ENCODE assay signal across 19 cellular contexts in the genomic region with DNA sequence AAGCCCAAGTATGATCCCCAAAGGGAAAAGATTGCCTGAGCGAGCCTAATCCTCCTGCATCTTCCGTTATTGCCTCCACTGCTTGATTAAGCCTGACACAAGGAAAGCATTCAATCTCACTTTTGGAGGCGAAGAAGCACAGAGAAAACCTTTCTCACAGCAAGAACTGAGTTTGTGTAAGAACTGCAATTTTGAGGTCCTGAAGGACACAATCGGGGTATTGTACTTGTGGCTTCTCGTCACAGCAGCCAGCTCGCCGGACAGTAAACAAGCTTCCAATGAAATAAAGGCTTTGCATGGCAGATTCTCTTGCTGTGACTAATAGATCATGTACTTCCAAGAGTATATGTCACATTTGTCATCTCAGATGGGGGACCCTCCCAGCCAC. TPM values are rescaled to one million over a fixed set of nuclear protein-coding genes. Genes with fewer than 3 reads are reported as not detected.
DNase-seq lines count a peak whose midpoint lies in the region; ATAC-seq and TF ChIP-seq lines count a peak whose summit lies in the region.
"Had no signal": no experiment of that assay in that cellular context is flagged by ENCODE, and none has a peak within 500 bp of the region (broad histone marks: within the 10 kb centered on the region; RNA-seq: fewer than 3 reads in every experiment).

No MANE protein-coding gene starts in this region.

- no TSS peak for BruUV-seq in IMR-90 (replicated peaks; lab: Mats Ljungman, UMichigan)

- no peak overlapping the region for H2BK20ac ChIP-seq in IMR-90 (ENCODE audit: low read depth, low read length)

- peak overlapping the region; percentile 7; the same call in 1 of the 2 replicates for H3K4ac ChIP-seq in IMR-90 (ENCODE audit: low read depth, low read length)

- H2BK5ac ChIP-seq in IMR-90 (ENCODE audit: low read depth, low read length, poor library complexity, severe bottlenecking), result no peak overlapping the region

- no peak overlapping the region for H4K5ac ChIP-seq in IMR-90 (ENCODE audit: low read depth, low read length)

- H2BK120ac ChIP-seq in IMR-90 (ENCODE audit: low read depth, low read length), result no peak overlapping the region

- H3K23ac ChIP-seq in IMR-90 (ENCODE audit: low read depth, low read length), result peak overlapping the region; percentile 66

- H3K36me3 ChIP-seq in IMR-90 (ENCODE audit: control insufficient read depth, insufficient read depth, low read length) (peaks cover 87% of the 10 kb centered on the region), stomach (peaks cover 0 to 20% (median 0%) of the 10 kb centered on the region in 4 donors), ovary (no peaks in the 10 kb centered on the region)
- no peaks in the 10 kb centered on the region for H3K36me3 ChIP-seq in effector memory CD4-positive, alpha-beta T cell (ENCODE audit: control insufficient read depth, insufficient read depth, low read length)
- H3K36me3 ChIP-seq: BLaER1 had no signal

- peaks cover 69% of the 10 kb centered on the region for H3K27me3 Mint-ChIP-seq in activated naive CD8-positive, alpha-beta T cell treated with anti-CD3 and anti-CD28 coated beads, Interleukin-2, amount 50 U/mL, for 24 hours

- TF ChIP-seq RAD21 in IMR-90 (IDR thresholded peaks at IDR 0.05; ENCODE audit: low read length), result no peak

- peaks cover 5% of the 10 kb centered on the region for H3K4me1 Mint-ChIP-seq in activated naive CD8-positive, alpha-beta T cell treated with anti-CD3 and anti-CD28 coated beads, Interleukin-2, amount 50 U/mL, for 24 hours

- DNase-seq in IMR-90, result no peak
- peak; percentile 94 for DNase-seq in epidermal melanocyte (ENCODE audit: insufficient read length, low spot score)
- peak; percentile 43 for DNase-seq in midbrain (lab: John Stamatoyannopoulos, UW)
- DNase-seq in stomach, result no peak
- DNase-seq in HuH-7.5 (ENCODE audit: low spot score), result no peak
- no peak for DNase-seq in ovary
- no peak for DNase-seq in effector memory CD4-positive, alpha-beta T cell
- no peak for DNase-seq in activated naive CD8-positive, alpha-beta T cell treated with anti-CD3 and anti-CD28 coated beads, Interleukin-2, amount 50 U/mL, for 24 hours
- DNase-seq: cerebellar nuclear complex; effector CD8-positive, alpha-beta T cell; mammary epithelial cell; MV-4-11; NCI-H146 had no signal

- H2AK9ac ChIP-seq in IMR-90 (replicated peaks; ENCODE audit: low read depth, low read length, poor library complexity), result no peak overlapping the region

- intact Hi-C loops in IMR-90 (cut with micrococcal nuclease), result no loop called here
- intact Hi-C loops in stomach (cut with DNase I; ENCODE audit: low total_unique reads), result no loop called here
- intact Hi-C loops in ovary (cut with DNase I), result no loop called here

- H3K4me3 ChIP-seq in IMR-90 (ENCODE audit: insufficient read depth, low read depth, low read length), result no peak overlapping the region
- H3K4me3 ChIP-seq in stomach, result no peak overlapping the region
- H3K4me3 ChIP-seq in ovary, result no peak overlapping the region
- no peak overlapping the region for H3K4me3 ChIP-seq in effector memory CD4-positive, alpha-beta T cell (ENCODE audit: insufficient read depth, low read depth, low read length, poor library complexity, severe bottlenecking)
- H3K4me3 ChIP-seq: BLaER1 had no signal

- peaks cover 35% of the 10 kb centered on the region for H3K4me1 ChIP-seq in IMR-90 (ENCODE audit: control insufficient read depth, insufficient read depth, low read length)
- peaks cover 0 to 48% (median 15%) of the 10 kb centered on the region in 4 donors for H3K4me1 ChIP-seq in stomach
- H3K4me1 ChIP-seq in ovary (ENCODE audit: insufficient read depth), result no peaks in the 10 kb centered on the region
- no peaks in the 10 kb centered on the region for H3K4me1 ChIP-seq in effector memory CD4-positive, alpha-beta T cell (ENCODE audit: control insufficient read depth, insufficient read depth, low read length, poor library complexity, severe bottlenecking)
- H3K4me1 ChIP-seq: BLaER1, parathyroid adenoma had no signal

- H3K4me3 Mint-ChIP-seq in activated naive CD8-positive, alpha-beta T cell treated with anti-CD3 and anti-CD28 coated beads, Interleukin-2, amount 50 U/mL, for 24 hours, result no peak overlapping the region
- H3K4me3 Mint-ChIP-seq: activated naive CD8-positive, alpha-beta T cell; natural killer cell treated with Interleukin-12 subunit alpha and Interleukin-12 subunit beta and Interleukin-15 and Interleukin-18, amount 100 ng/mL, for 72 hours; WTC11 had no signal

- CTCF ChIA-PET in IMR-90 (lab: Yijun Ruan, JAX), result no interaction called here

- TF ChIP-seq EP300 in stomach (IDR thresholded peaks at IDR 0.05), result no peak
- TF ChIP-seq EP300 in ovary (IDR thresholded peaks at IDR 0.05), result no peak

- H4K91ac ChIP-seq in IMR-90 (ENCODE audit: insufficient read depth, low read depth, low read length), result no peak overlapping the region

- in situ Hi-C loops in IMR-90 (cut with MboI; ENCODE audit: low sequenced_read_pairs), result no loop called here

- H3K56ac ChIP-seq in IMR-90 (ENCODE audit: extremely low read depth, insufficient read depth, low read length), result no peak overlapping the region

- dilution Hi-C loops in IMR-90 (cut with HindIII; ENCODE audit: low sequenced_read_pairs, unreplicated experiment), result no loop called here

- H3K18ac ChIP-seq in IMR-90 (ENCODE audit: low read depth, low read length), result no peak overlapping the region

- TF ChIP-seq POLR2A in IMR-90 (IDR thresholded peaks at IDR 0.05; ENCODE audit: low read depth, low read length) (no peak), stomach (IDR thresholded peaks at IDR 0.05) (no peak), ovary (IDR thresholded peaks at IDR 0.05) (no peak)

- ATAC-seq in IMR-90 (ENCODE audit: low read depth), result no peak
- no peak for ATAC-seq in activated naive CD8-positive, alpha-beta T cell treated with anti-CD3 and anti-CD28 coated beads, Interleukin-2, amount 50 U/mL, for 24 hours
- ATAC-seq: natural killer cell treated with Interleukin-12 subunit alpha and Interleukin-12 subunit beta and Interleukin-15 and Interleukin-18, amount 100 ng/mL, for 72 hours; WTC11 had no signal

- H3K9me3 ChIP-seq in IMR-90 (ENCODE audit: control insufficient read depth, insufficient read depth, low read length) (no peaks in the 10 kb centered on the region), stomach (peaks cover 0 to 8% (median 0%) of the 10 kb centered on the region in 4 donors), ovary (peaks cover 0 to 3% of the 10 kb centered on the region in 2 donors)
- no peaks in the 10 kb centered on the region for H3K9me3 ChIP-seq in effector memory CD4-positive, alpha-beta T cell (ENCODE audit: control insufficient read depth, low read length)
- H3K9me3 ChIP-seq: BLaER1 had no signal

- POLR2A ChIA-PET in IMR-90 (lab: Charles Lee; ENCODE audit: unreplicated experiment), result no interaction called here

- WGBS in IMR-90 (ENCODE audit: extremely low coverage in 2 of 2, insufficient read length in 1 of 2), 2 experiments, result 82% methylated on average over 2 of the region's 7 CpGs; no CpG with 5 or more reads in 1 of the 2 experiments
- WGBS in stomach, 5 donors, result 63 to 71% (median 68%) methylated on average over 7 of the region's 7 CpGs
- 79 to 82% (median 80%) methylated on average over 7 of the region's 7 CpGs for WGBS in ovary, 3 donors

- no peak overlapping the region for H2AFZ ChIP-seq in IMR-90 (replicated peaks; ENCODE audit: low read length, poor library complexity)
- H2AFZ ChIP-seq: parathyroid adenoma had no signal

- H2BK15ac ChIP-seq in IMR-90 (ENCODE audit: low read depth, low read length), result no peak overlapping the region

- peak overlapping the region; percentile 7; the same call in 1 of the 2 replicates for H2AK5ac ChIP-seq in IMR-90 (ENCODE audit: low read depth, low read length)

- no peaks in the 10 kb centered on the region for H3K27me3 ChIP-seq in IMR-90 (ENCODE audit: control insufficient read depth, insufficient read depth, low read length)
- H3K27me3 ChIP-seq in stomach, result peaks cover 0 to 69% (median 39%) of the 10 kb centered on the region in 3 donors
- no peaks in the 10 kb centered on the region for H3K27me3 ChIP-seq in ovary
- H3K27me3 ChIP-seq in effector memory CD4-positive, alpha-beta T cell (replicated peaks; ENCODE audit: control insufficient read depth, insufficient read depth, low read length, poor library complexity, severe bottlenecking), result peaks cover 20% of the 10 kb centered on the region

- peaks cover 63% of the 10 kb centered on the region for H3K9me1 ChIP-seq in IMR-90 (ENCODE audit: insufficient read depth, low read length)

- H3K27ac ChIP-seq in IMR-90 (ENCODE audit: insufficient read depth, low read length) (no peak overlapping the region), stomach (peak overlapping the region in 4 of 5 donors; percentile 20 to 99 (median 94)), ovary (no peak overlapping the region)
- no peak overlapping the region for H3K27ac ChIP-seq in effector memory CD4-positive, alpha-beta T cell (ENCODE audit: insufficient read depth, low read length, poor library complexity, severe bottlenecking)
- H3K27ac ChIP-seq: BLaER1, parathyroid adenoma had no signal

- H3K36me3 Mint-ChIP-seq in activated naive CD8-positive, alpha-beta T cell treated with anti-CD3 and anti-CD28 coated beads, Interleukin-2, amount 50 U/mL, for 24 hours (ENCODE audit: low read depth), result no peaks in the 10 kb centered on the region
- H3K36me3 Mint-ChIP-seq: activated naive CD8-positive, alpha-beta T cell; natural killer cell treated with Interleukin-12 subunit alpha and Interleukin-12 subunit beta and Interleukin-15 and Interleukin-18, amount 100 ng/mL, for 72 hours; WTC11 had no signal

- H3K9me3 Mint-ChIP-seq in activated naive CD8-positive, alpha-beta T cell treated with anti-CD3 and anti-CD28 coated beads, Interleukin-2, amount 50 U/mL, for 24 hours, result no peaks in the 10 kb centered on the region
- H3K9me3 Mint-ChIP-seq: natural killer cell treated with Interleukin-12 subunit alpha and Interleukin-12 subunit beta and Interleukin-15 and Interleukin-18, amount 100 ng/mL, for 72 hours; WTC11 had no signal

- no peak overlapping the region for H3K4me2 ChIP-seq in IMR-90 (ENCODE audit: low read depth, low read length)
- H3K4me2 ChIP-seq: BLaER1 had no signal

- H3K14ac ChIP-seq in IMR-90 (replicated peaks; ENCODE audit: low read depth, low read length), result peak overlapping the region; percentile 53

- no peak for TF ChIP-seq CTCF in IMR-90 (conservative IDR thresholded peaks at IDR 0.05; ENCODE audit: low read depth, low read length)
- no peak for TF ChIP-seq CTCF in stomach (IDR thresholded peaks at IDR 0.05)
- no peak for TF ChIP-seq CTCF in ovary (IDR thresholded peaks at IDR 0.05)

- H3K9ac ChIP-seq in IMR-90 (ENCODE audit: low read depth, low read length), result no peak overlapping the region
- H3K9ac ChIP-seq: BLaER1, parathyroid adenoma had no signal

- H4K20me1 ChIP-seq in IMR-90 (ENCODE audit: insufficient read depth, low read length), result peaks cover 99% of the 10 kb centered on the region

- H3K27ac Mint-ChIP-seq in activated naive CD8-positive, alpha-beta T cell treated with anti-CD3 and anti-CD28 coated beads, Interleukin-2, amount 50 U/mL, for 24 hours, result no peak overlapping the region
- H3K27ac Mint-ChIP-seq: activated naive CD8-positive, alpha-beta T cell; natural killer cell treated with Interleukin-12 subunit alpha and Interleukin-12 subunit beta and Interleukin-15 and Interleukin-18, amount 100 ng/mL, for 72 hours; WTC11 had no signal

- H4K8ac ChIP-seq in IMR-90 (ENCODE audit: low read depth in 2 of 2, low read length in 2 of 2), result no peak overlapping the region

- H3K79me1 ChIP-seq in IMR-90 (ENCODE audit: low read depth in 1 of 2, low read length in 2 of 2), result peaks cover 47 to 93% of the 10 kb centered on the region in 2 experiments

RNA-seq across cellular contexts. Expression of gene FOXF1, which starts 18.7 kb away (rescaled TPM):
- total RNA-seq in IMR-90 (2012; rRNA removed), result 2.7 and 4.2 TPM in 2 replicates
- 33.0 and 34.5 TPM in 2 replicates for polyA plus RNA-seq in IMR-90 (2012; rRNA removed)
- polyA plus RNA-seq in IMR-90 (2012; cell fraction: cytosol; rRNA removed), result 33.7 and 84.8 TPM in 2 replicates
- 98.2 and 101 TPM in 2 replicates for polyA plus RNA-seq in IMR-90 (2012; cell fraction: nucleus; rRNA removed; ENCODE audit: low replicate concordance)
- total RNA-seq in stomach, result 10 to 100 TPM; 18.4 to 37.9 (median 26.9) TPM
- 10 to 100 TPM; 15.7 to 18.2 (median 17.7) TPM for polyA plus RNA-seq in stomach
- 1 to 10 TPM in 2 of 7 donors, under 1 TPM in 5; 0.22 to 1.5 (median 0.45) TPM for total RNA-seq in ovary
- under 1 TPM; 0.23 to 0.70 TPM for polyA plus RNA-seq in ovary
- total RNA-seq: mammary epithelial cell; natural killer cell treated with Interleukin-12 subunit alpha and Interleukin-12 subunit beta and Interleukin-15 and Interleukin-18, amount 100 ng/mL, for 72 hours; OCI-LY7; WTC11 had no signal
- polyA plus RNA-seq: mammary epithelial cell had no signal

Comparison
In these comparisons a context has a peak if more than half of its experiments do, and no peak if none do; other contexts are left out.
1. DNase-seq: peak in epidermal melanocyte (single experiment) and midbrain (single experiment); none in IMR-90 (single experiment), stomach (single experiment), HuH-7.5 (single experiment), ovary (0 of 5), effector memory CD4-positive, alpha-beta T cell (0 of 3) and activated naive CD8-positive, alpha-beta T cell treated with anti-CD3 and anti-CD28 coated beads, Interleukin-2, amount 50 U/mL, for 24 hours (single experiment).
2. H3K27ac ChIP-seq: peak in stomach (4 of 5); none in IMR-90 (single experiment), ovary (0 of 2) and effector memory CD4-positive, alpha-beta T cell (single experiment).